In genomic region chr2:181312515-181312927, GRCh38 we compare ENCODE assay signal across 9 cellular contexts.
DNase-seq lines count a peak whose midpoint lies in the region; ATAC-seq and TF ChIP-seq lines count a peak whose summit lies in the region.
"Had no signal": no experiment of that assay in that cellular context is flagged by ENCODE, and none has a peak within 500 bp of the region (broad histone marks: within the 10 kb centered on the region; RNA-seq: fewer than 3 reads in every experiment).

No MANE protein-coding gene starts in this region.

- no peak overlapping the region for H3K4me3 ChIP-seq in coronary artery

- TF ChIP-seq CTCF in coronary artery (IDR thresholded peaks at IDR 0.05) = no peak

- ATAC-seq in activated CD4-positive, CD25-positive, alpha-beta regulatory T cell treated with anti-CD3 and anti-CD28 coated beads, Interleukin-2, amount 50 U/mL, for 24 hours = peak; percentile 52 to 55
- ATAC-seq in HG02870 (IDR thresholded peaks at IDR 0.05; ENCODE audit: unreplicated experiment) = peak; percentile 80
- ATAC-seq in stimulated activated naive B cell treated with anti-CD40 and anti-IgM and Interleukin-4, amounts not matched to agents 10 μg/mL and 1 μg/mL and 100 μg/mL, for 72 hours (replicated peaks) = peak; percentile 91 to 92

- no peak overlapping the region for H3K27ac ChIP-seq in coronary artery

- peak overlapping the region; percentile 86 for H3K4me3 Mint-ChIP-seq in T-helper 1 cell treated with Interleukin-12 subunit alpha and Interleukin-12 subunit beta and Interleukin-4 antibody, amounts not matched to agents 30 μg/mL and 1 μg/mL, for 36 hours
- H3K4me3 Mint-ChIP-seq in stimulated activated naive B cell treated with anti-CD40 and anti-IgM and Interleukin-4, amounts not matched to agents 10 μg/mL and 1 μg/mL and 100 μg/mL, for 72 hours = peak overlapping the region; percentile 39 to 73

- H3K27me3 Mint-ChIP-seq in T-helper 1 cell treated with Interleukin-12 subunit alpha and Interleukin-12 subunit beta and Interleukin-4 antibody, amounts not matched to agents 30 μg/mL and 1 μg/mL, for 36 hours (ENCODE audit: low read depth) = no peaks in the 10 kb centered on the region
- H3K27me3 Mint-ChIP-seq in stimulated activated naive B cell treated with anti-CD40 and anti-IgM and Interleukin-4, amounts not matched to agents 10 μg/mL and 1 μg/mL and 100 μg/mL, for 72 hours = no peaks in the 10 kb centered on the region

- H3K9me3 Mint-ChIP-seq in T-helper 1 cell treated with Interleukin-12 subunit alpha and Interleukin-12 subunit beta and Interleukin-4 antibody, amounts not matched to agents 30 μg/mL and 1 μg/mL, for 36 hours = no peaks in the 10 kb centered on the region
- peaks cover 0 to 4% of the 10 kb centered on the region in 2 donors for H3K9me3 Mint-ChIP-seq in stimulated activated naive B cell treated with anti-CD40 and anti-IgM and Interleukin-4, amounts not matched to agents 10 μg/mL and 1 μg/mL and 100 μg/mL, for 72 hours

- peaks cover 53% of the 10 kb centered on the region for H3K4me1 Mint-ChIP-seq in T-helper 1 cell treated with Interleukin-12 subunit alpha and Interleukin-12 subunit beta and Interleukin-4 antibody, amounts not matched to agents 30 μg/mL and 1 μg/mL, for 36 hours (ENCODE audit: low read depth)
- peaks cover 16 to 54% of the 10 kb centered on the region in 2 donors for H3K4me1 Mint-ChIP-seq in stimulated activated naive B cell treated with anti-CD40 and anti-IgM and Interleukin-4, amounts not matched to agents 10 μg/mL and 1 μg/mL and 100 μg/mL, for 72 hours

- H3K36me3 Mint-ChIP-seq in T-helper 1 cell treated with Interleukin-12 subunit alpha and Interleukin-12 subunit beta and Interleukin-4 antibody, amounts not matched to agents 30 μg/mL and 1 μg/mL, for 36 hours (ENCODE audit: low read depth) = peaks cover 1% of the 10 kb centered on the region
- H3K36me3 Mint-ChIP-seq in stimulated activated naive B cell treated with anti-CD40 and anti-IgM and Interleukin-4, amounts not matched to agents 10 μg/mL and 1 μg/mL and 100 μg/mL, for 72 hours = no peaks in the 10 kb centered on the region

- no peak for DNase-seq in activated CD4-positive, CD25-positive, alpha-beta regulatory T cell (lab: John Stamatoyannopoulos, UW)
- peak; percentile 68 for DNase-seq in stimulated activated naive B cell treated with anti-CD40 and anti-IgM and Interleukin-4, amounts not matched to agents 10 μg/mL and 1 μg/mL and 100 μg/mL, for 72 hours
- DNase-seq in coronary artery (ENCODE audit: low spot score) (no peak), iPS-NIHi7 (ENCODE audit: extremely low spot score) (no peak), T-helper 9 cell (no peak)
- DNase-seq: aorta had no signal

- peak overlapping the region; percentile 97 for H3K27ac Mint-ChIP-seq in T-helper 1 cell treated with Interleukin-12 subunit alpha and Interleukin-12 subunit beta and Interleukin-4 antibody, amounts not matched to agents 30 μg/mL and 1 μg/mL, for 36 hours
- H3K27ac Mint-ChIP-seq in stimulated activated naive B cell treated with anti-CD40 and anti-IgM and Interleukin-4, amounts not matched to agents 10 μg/mL and 1 μg/mL and 100 μg/mL, for 72 hours = peak overlapping the region; percentile 91
